7 cellular contexts compared by ENCODE assay signal in the genomic region with DNA sequence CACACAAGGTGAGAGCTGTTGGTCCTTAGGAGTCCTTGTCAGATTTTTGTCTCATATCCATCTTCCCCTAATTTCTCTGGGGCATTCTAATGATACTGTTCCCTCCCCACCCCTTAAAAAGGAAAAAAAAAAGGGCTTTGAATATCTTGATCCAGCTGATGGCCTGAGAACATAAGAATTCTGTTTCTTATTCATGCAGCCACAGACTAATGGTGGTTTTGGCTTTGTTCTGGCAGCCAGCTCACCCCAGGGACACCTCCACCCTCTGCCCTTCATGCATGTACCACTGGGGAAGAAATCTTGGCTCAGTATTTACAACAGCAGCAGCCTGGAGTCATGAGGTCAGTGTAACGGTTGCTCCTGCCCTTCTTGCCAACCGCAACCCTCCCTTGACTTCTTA. TPM values are rescaled to one million over a fixed set of nuclear protein-coding genes. Genes with fewer than 3 reads are reported as not detected.
DNase-seq lines count a peak whose midpoint lies in the region; ATAC-seq and TF ChIP-seq lines count a peak whose summit lies in the region.
"Not testable (repeated sequence)": the region's sequence is repeated elsewhere in the genome, so short reads cannot be mapped to it uniquely, and the experiment has no call there.

No MANE protein-coding gene starts in this region.

- not testable (repeated sequence) for H3K79me1 ChIP-seq in IMR-90 (ENCODE audit: low read depth in 1 of 2, low read length in 2 of 2)

- H3K27ac Mint-ChIP-seq in activated T-cell treated with anti-CD3 and anti-CD28 coated beads, Interleukin-2, amount 50 U/mL, for 24 hours, result peak overlapping the region; percentile 74
- peak overlapping the region; percentile 36 to 55 for H3K27ac Mint-ChIP-seq in activated naive CD4-positive, alpha-beta T cell treated with anti-CD3 and anti-CD28 coated beads, Interleukin-2, amount 50 U/mL, for 72 hours
- H3K27ac Mint-ChIP-seq in natural killer cell treated with Interleukin-12 subunit alpha and Interleukin-12 subunit beta and Interleukin-15 and Interleukin-18, amount 100 ng/mL, for 72 hours, result peak overlapping the region; percentile 0 to 6
- H3K27ac Mint-ChIP-seq in stimulated activated naive CD8-positive, alpha-beta T cell treated with anti-CD3 and anti-CD28 coated beads, Interleukin-15, Interleukin-2, amounts not matched to agents 100 ng/mL and 50 ng/mL, for 24 hours, result peak overlapping the region; percentile 32

- peaks cover 11% of the 10 kb centered on the region; the same call in 1 of the 2 replicates for H3K36me3 ChIP-seq in IMR-90 (ENCODE audit: control insufficient read depth, insufficient read depth, low read length)

- H3K27me3 ChIP-seq in IMR-90 (ENCODE audit: control insufficient read depth, insufficient read depth, low read length), result not testable (repeated sequence)

- dilution Hi-C loops in IMR-90 (cut with HindIII; ENCODE audit: low sequenced_read_pairs, unreplicated experiment), result not testable (repeated sequence)

- not testable (repeated sequence) for TF ChIP-seq RAD21 in IMR-90 (IDR thresholded peaks at IDR 0.05; ENCODE audit: low read length)

- not testable (repeated sequence) for H3K27me3 Mint-ChIP-seq in activated T-cell treated with anti-CD3 and anti-CD28 coated beads, Interleukin-2, amount 50 U/mL, for 24 hours; natural killer cell treated with Interleukin-12 subunit alpha and Interleukin-12 subunit beta and Interleukin-15 and Interleukin-18, amount 100 ng/mL, for 72 hours; stimulated activated naive CD8-positive, alpha-beta T cell treated with anti-CD3 and anti-CD28 coated beads, Interleukin-15, Interleukin-2, amounts not matched to agents 100 ng/mL and 50 ng/mL, for 24 hours

- not testable (repeated sequence) for H3K4me3 Mint-ChIP-seq in activated T-cell treated with anti-CD3 and anti-CD28 coated beads, Interleukin-2, amount 50 U/mL, for 24 hours; stimulated activated naive CD8-positive, alpha-beta T cell treated with anti-CD3 and anti-CD28 coated beads, Interleukin-15, Interleukin-2, amounts not matched to agents 100 ng/mL and 50 ng/mL, for 24 hours
- peak overlapping the region; percentile 37 for H3K4me3 Mint-ChIP-seq in natural killer cell treated with Interleukin-12 subunit alpha and Interleukin-12 subunit beta and Interleukin-15 and Interleukin-18, amount 100 ng/mL, for 72 hours

- not testable (repeated sequence) for H4K8ac ChIP-seq in IMR-90 (ENCODE audit: low read depth in 2 of 2, low read length in 2 of 2)

- not testable (repeated sequence) for BruUV-seq in IMR-90 (replicated peaks; lab: Mats Ljungman, UMichigan)

- not testable (repeated sequence) for H2AK5ac ChIP-seq in IMR-90 (ENCODE audit: low read depth, low read length)

- not testable (repeated sequence) for ATAC-seq in IMR-90 (ENCODE audit: low read depth); activated naive CD4-positive, alpha-beta T cell treated with anti-CD3 and anti-CD28 coated beads, Interleukin-2, amount 50 U/mL, for 72 hours; natural killer cell treated with Interleukin-12 subunit alpha and Interleukin-12 subunit beta and Interleukin-15 and Interleukin-18, amount 100 ng/mL, for 72 hours

- H3K4me2 ChIP-seq in IMR-90 (ENCODE audit: low read depth, low read length), result not testable (repeated sequence)

- not testable (repeated sequence) for H2BK120ac ChIP-seq in IMR-90 (ENCODE audit: low read depth, low read length)

- POLR2A ChIA-PET in IMR-90 (lab: Charles Lee; ENCODE audit: unreplicated experiment), result not testable (repeated sequence)

- H3K9ac ChIP-seq in IMR-90 (ENCODE audit: low read depth, low read length), result not testable (repeated sequence)

- not testable (repeated sequence) for H4K20me1 ChIP-seq in IMR-90 (ENCODE audit: insufficient read depth, low read length)

- not testable (repeated sequence) for H3K27ac ChIP-seq in IMR-90 (ENCODE audit: insufficient read depth, low read length)

- not testable (repeated sequence) for TF ChIP-seq POLR2A in IMR-90 (IDR thresholded peaks at IDR 0.05; ENCODE audit: low read depth, low read length)

- not testable (repeated sequence) for H2BK20ac ChIP-seq in IMR-90 (ENCODE audit: low read depth, low read length)

- not testable (repeated sequence) for H2AK9ac ChIP-seq in IMR-90 (replicated peaks; ENCODE audit: low read depth, low read length, poor library complexity)

- H3K9me3 ChIP-seq in IMR-90 (ENCODE audit: control insufficient read depth, insufficient read depth, low read length), result not testable (repeated sequence)

- TF ChIP-seq CTCF in IMR-90 (conservative IDR thresholded peaks at IDR 0.05; ENCODE audit: low read depth, low read length); astrocyte of the spinal cord (IDR thresholded peaks at IDR 0.05; ENCODE audit: low read depth, low read length); fibroblast of mammary gland (conservative IDR thresholded peaks at IDR 0.05; ENCODE audit: control insufficient read depth, insufficient read depth, low read depth, low read length): not testable (repeated sequence)

- not testable (repeated sequence) for H3K56ac ChIP-seq in IMR-90 (ENCODE audit: extremely low read depth, insufficient read depth, low read length)

- peak; percentile 22 for DNase-seq in IMR-90
- not testable (repeated sequence) for DNase-seq in activated T-cell treated with anti-CD3 and anti-CD28 coated beads, Interleukin-2, amount 50 U/mL, for 24 hours; activated naive CD4-positive, alpha-beta T cell treated with anti-CD3 and anti-CD28 coated beads, Interleukin-2, amount 50 U/mL, for 72 hours (ENCODE audit: low spot score in 2 of 2); natural killer cell treated with Interleukin-12 subunit alpha and Interleukin-12 subunit beta and Interleukin-15 and Interleukin-18, amount 100 ng/mL, for 72 hours (ENCODE audit: low spot score)
- DNase-seq in astrocyte of the spinal cord (ENCODE audit: low read depth, low spot score), result peak; percentile 58
- peak; percentile 48 for DNase-seq in fibroblast of mammary gland (ENCODE audit: low read depth)

- not testable (repeated sequence) for H3K4me1 ChIP-seq in IMR-90 (ENCODE audit: control insufficient read depth, insufficient read depth, low read length)

- CTCF ChIA-PET in IMR-90 (lab: Yijun Ruan, JAX), result not testable (repeated sequence)

- not testable (repeated sequence) for H2AFZ ChIP-seq in IMR-90 (replicated peaks; ENCODE audit: low read length, poor library complexity)

- peaks cover 33% of the 10 kb centered on the region for H3K36me3 Mint-ChIP-seq in activated T-cell treated with anti-CD3 and anti-CD28 coated beads, Interleukin-2, amount 50 U/mL, for 24 hours (ENCODE audit: low read depth)
- H3K36me3 Mint-ChIP-seq in activated naive CD4-positive, alpha-beta T cell treated with anti-CD3 and anti-CD28 coated beads, Interleukin-2, amount 50 U/mL, for 72 hours, result peaks cover 15 to 18% of the 10 kb centered on the region in 2 donors
- not testable (repeated sequence) for H3K36me3 Mint-ChIP-seq in natural killer cell treated with Interleukin-12 subunit alpha and Interleukin-12 subunit beta and Interleukin-15 and Interleukin-18, amount 100 ng/mL, for 72 hours
- peaks cover 24% of the 10 kb centered on the region for H3K36me3 Mint-ChIP-seq in stimulated activated naive CD8-positive, alpha-beta T cell treated with anti-CD3 and anti-CD28 coated beads, Interleukin-15, Interleukin-2, amounts not matched to agents 100 ng/mL and 50 ng/mL, for 24 hours (ENCODE audit: low read depth)

- H2BK5ac ChIP-seq in IMR-90 (ENCODE audit: low read depth, low read length, poor library complexity, severe bottlenecking), result not testable (repeated sequence)

- no CpG with 5 or more reads among the region's 2 CpGs for WGBS in IMR-90 (ENCODE audit: extremely low coverage in 2 of 2, insufficient read length in 1 of 2), 2 experiments

- H4K5ac ChIP-seq in IMR-90 (ENCODE audit: low read depth, low read length), result not testable (repeated sequence)

- intact Hi-C loops in IMR-90 (cut with micrococcal nuclease), result not testable (repeated sequence)

- not testable (repeated sequence) for H3K18ac ChIP-seq in IMR-90 (ENCODE audit: low read depth, low read length)

- not testable (repeated sequence) for H3K9me1 ChIP-seq in IMR-90 (ENCODE audit: insufficient read depth, low read length)

- not testable (repeated sequence) for H3K4me3 ChIP-seq in IMR-90 (ENCODE audit: insufficient read depth, low read depth, low read length); astrocyte of the spinal cord (ENCODE audit: low read depth, low read length); fibroblast of mammary gland (ENCODE audit: control insufficient read depth, low read depth, low read length)

- not testable (repeated sequence) for H2BK15ac ChIP-seq in IMR-90 (ENCODE audit: low read depth, low read length)

- H3K14ac ChIP-seq in IMR-90 (replicated peaks; ENCODE audit: low read depth, low read length), result not testable (repeated sequence)

- in situ Hi-C loops in IMR-90 (cut with MboI; ENCODE audit: low sequenced_read_pairs); astrocyte of the spinal cord (cut with HindIII; ENCODE audit: low sequenced_read_pairs): not testable (repeated sequence)

- not testable (repeated sequence) for H3K4ac ChIP-seq in IMR-90 (ENCODE audit: low read depth, low read length)

- peaks cover 21% of the 10 kb centered on the region for H3K4me1 Mint-ChIP-seq in activated T-cell treated with anti-CD3 and anti-CD28 coated beads, Interleukin-2, amount 50 U/mL, for 24 hours (ENCODE audit: low read depth)
- peaks cover 5 to 11% of the 10 kb centered on the region in 2 donors for H3K4me1 Mint-ChIP-seq in natural killer cell treated with Interleukin-12 subunit alpha and Interleukin-12 subunit beta and Interleukin-15 and Interleukin-18, amount 100 ng/mL, for 72 hours (ENCODE audit: low read depth in 2 of 2)
- H3K4me1 Mint-ChIP-seq in stimulated activated naive CD8-positive, alpha-beta T cell treated with anti-CD3 and anti-CD28 coated beads, Interleukin-15, Interleukin-2, amounts not matched to agents 100 ng/mL and 50 ng/mL, for 24 hours (ENCODE audit: low read depth), result peaks cover 13% of the 10 kb centered on the region

- not testable (repeated sequence) for H3K23ac ChIP-seq in IMR-90 (ENCODE audit: low read depth, low read length)

- not testable (repeated sequence) for H4K91ac ChIP-seq in IMR-90 (ENCODE audit: insufficient read depth, low read depth, low read length)

- not testable (repeated sequence) for H3K9me3 Mint-ChIP-seq in activated T-cell treated with anti-CD3 and anti-CD28 coated beads, Interleukin-2, amount 50 U/mL, for 24 hours; activated naive CD4-positive, alpha-beta T cell treated with anti-CD3 and anti-CD28 coated beads, Interleukin-2, amount 50 U/mL, for 72 hours; natural killer cell treated with Interleukin-12 subunit alpha and Interleukin-12 subunit beta and Interleukin-15 and Interleukin-18, amount 100 ng/mL, for 72 hours; stimulated activated naive CD8-positive, alpha-beta T cell treated with anti-CD3 and anti-CD28 coated beads, Interleukin-15, Interleukin-2, amounts not matched to agents 100 ng/mL and 50 ng/mL, for 24 hours

RNA-seq across cellular contexts. Expression of a gene that starts 3.2 kb away (rescaled TPM):
- total RNA-seq in IMR-90 (2012; rRNA removed), result 19.2 and 21.7 TPM in 2 replicates
- 34.1 and 38.3 TPM in 2 replicates for polyA plus RNA-seq in IMR-90 (2012; rRNA removed)
- polyA plus RNA-seq in IMR-90 (2012; cell fraction: cytosol; rRNA removed), result 9.4 and 17.6 TPM in 2 replicates
- polyA plus RNA-seq in IMR-90 (2012; cell fraction: nucleus; rRNA removed; ENCODE audit: low replicate concordance), result 94.9 and 166 TPM in 2 replicates
- total RNA-seq in activated naive CD4-positive, alpha-beta T cell treated with anti-CD3 and anti-CD28 coated beads, Interleukin-2, amount 50 U/mL, for 72 hours, result 10 to 100 TPM; 50.1 to 55.3 TPM
- total RNA-seq in natural killer cell treated with Interleukin-12 subunit alpha and Interleukin-12 subunit beta and Interleukin-15 and Interleukin-18, amount 100 ng/mL, for 72 hours, result 100 to 1,000 TPM in 1 of 2 donors, 10 to 100 TPM in 1; 63.9 to 116 TPM

RNA-seq across cellular contexts. Expression of a gene that starts 50.6 kb away (rescaled TPM):
- 18.5 and 23.9 TPM in 2 replicates for total RNA-seq in IMR-90 (2012; rRNA removed)
- polyA plus RNA-seq in IMR-90 (2012; rRNA removed), result 13.7 and 14.3 TPM in 2 replicates
- 4.0 and 6.5 TPM in 2 replicates for polyA plus RNA-seq in IMR-90 (2012; cell fraction: cytosol; rRNA removed)
- polyA plus RNA-seq in IMR-90 (2012; cell fraction: nucleus; rRNA removed; ENCODE audit: low replicate concordance), result 14.2 and 36.7 TPM in 2 replicates
- 10 to 100 TPM; 43.0 to 69.4 TPM for total RNA-seq in activated naive CD4-positive, alpha-beta T cell treated with anti-CD3 and anti-CD28 coated beads, Interleukin-2, amount 50 U/mL, for 72 hours
- total RNA-seq in natural killer cell treated with Interleukin-12 subunit alpha and Interleukin-12 subunit beta and Interleukin-15 and Interleukin-18, amount 100 ng/mL, for 72 hours, result 10 to 100 TPM; 54.3 to 85.5 TPM

Comparison
In these comparisons a context has a peak if more than half of its experiments do, and no peak if none do; other contexts are left out.
1. H3K27ac Mint-ChIP-seq: peak in every context shown above with its lines; median percentile 74 in activated T-cell treated with anti-CD3 and anti-CD28 coated beads, Interleukin-2, amount 50 U/mL, for 24 hours; 46 in activated naive CD4-positive, alpha-beta T cell treated with anti-CD3 and anti-CD28 coated beads, Interleukin-2, amount 50 U/mL, for 72 hours; 32 in stimulated activated naive CD8-positive, alpha-beta T cell treated with anti-CD3 and anti-CD28 coated beads, Interleukin-15, Interleukin-2, amounts not matched to agents 100 ng/mL and 50 ng/mL, for 24 hours; 3 in natural killer cell treated with Interleukin-12 subunit alpha and Interleukin-12 subunit beta and Interleukin-15 and Interleukin-18, amount 100 ng/mL, for 72 hours.